ENCODE assay signal across 24 cellular contexts in genomic region chr3:149983628-149984027, GRCh38.
"Had no signal": no experiment of that assay in that cellular context is flagged by ENCODE, and none has a peak within 500 bp of the region (broad histone marks: within the 10 kb centered on the region; RNA-seq: fewer than 3 reads in every experiment).

No MANE protein-coding gene starts in this region.

- H2AFZ ChIP-seq: neural progenitor cell, parathyroid adenoma had no signal

- H3K4me3 ChIP-seq: neural progenitor cell, ovary, psoas muscle, right lobe of liver, sigmoid colon, stomach, thoracic aorta, thyroid gland, tibial nerve, upper lobe of left lung, vagina had no signal

- H3K9me3 ChIP-seq: ovary, psoas muscle, right lobe of liver, sigmoid colon, stomach, thoracic aorta, thyroid gland, tibial nerve, upper lobe of left lung, vagina had no signal

- H3K27me3 ChIP-seq: neural progenitor cell, ovary, right lobe of liver, sigmoid colon, stomach, thyroid gland, tibial nerve, upper lobe of left lung, vagina had no signal

- DNase-seq: occipital lobe; ovary; psoas muscle; right cardiac atrium; right lobe of liver; sigmoid colon; small intestine; stimulated activated CD4-positive, alpha-beta T cell treated with anti-CD3 and anti-CD28 coated beads, Interleukin-15, amount 100 ng/mL, for 24 hours; stimulated activated CD4-positive, alpha-beta T cell treated with anti-CD3 and anti-CD28 coated beads, Interleukin-2, amount 100 ng/mL, for 24 hours; stimulated activated CD4-positive, alpha-beta T cell treated with anti-CD3 and anti-CD28 coated beads, Interleukin-2, amount 100 ng/mL, for 48 hours; stimulated activated CD4-positive, alpha-beta T cell treated with anti-CD3 and anti-CD28 coated beads, Interleukin-4, amount 100 ng/mL, for 24 hours; stimulated activated naive B cell treated with anti-CD40 and anti-IgM and Interleukin-4, amounts not matched to agents 10 μg/mL and 1 μg/mL and 100 μg/mL, for 72 hours; stimulated activated naive CD4-positive, alpha-beta T cell treated with Interleukin-2 at 50 U/mL for 16 hours; stomach; thyroid gland; trophoblast cell had no signal

- H3K4me2 ChIP-seq: neural progenitor cell had no signal

- ATAC-seq: right lobe of liver; stimulated activated effector memory CD8-positive, alpha-beta T cell treated with anti-CD3 and anti-CD28 coated beads, Interleukin-12 subunit alpha, Interleukin-12 subunit beta, amount 100 ng/mL, for 72 hours; stimulated activated naive B cell treated with anti-CD40 and anti-IgM and Interleukin-4, amounts not matched to agents 10 μg/mL and 1 μg/mL and 100 μg/mL, for 72 hours had no signal

- H3K4me1 ChIP-seq: neural progenitor cell, parathyroid adenoma, psoas muscle, right lobe of liver, sigmoid colon, stomach, thyroid gland, tibial nerve, upper lobe of left lung, vagina had no signal

- FAIRE-seq: small intestine, urothelium cell line had no signal

- H3K9ac ChIP-seq: neural progenitor cell, parathyroid adenoma had no signal

- H3K36me3 ChIP-seq: neural progenitor cell, ovary, right lobe of liver, sigmoid colon, stomach, thoracic aorta, thyroid gland, tibial nerve, upper lobe of left lung, vagina had no signal

- H3K27ac ChIP-seq: neural progenitor cell, ovary, parathyroid adenoma, psoas muscle, right lobe of liver, sigmoid colon, stomach, thoracic aorta, thyroid gland, tibial nerve, upper lobe of left lung, vagina had no signal

- H3K79me2 ChIP-seq: parathyroid adenoma had no signal
